In genomic region chr1:5424802-5425201, GRCh38 we compare ENCODE assay signal across 15 cellular contexts.
A peak's percentile ranks its signal among the peaks of the same experiment; 100 is the strongest.
DNase-seq lines count a peak whose midpoint lies in the region; ATAC-seq, FAIRE-seq and TF ChIP-seq lines count a peak whose summit lies in the region.
"Had no signal": no experiment of that assay in that cellular context is flagged by ENCODE, and none has a peak within 500 bp of the region (broad histone marks: within the 10 kb centered on the region; RNA-seq: fewer than 3 reads in every experiment).

No MANE protein-coding gene starts in this region.

- H3K27me3 ChIP-seq in GM23338 (ENCODE audit: insufficient read depth) (no peaks in the 10 kb centered on the region), bronchial epithelial cell (ENCODE audit: control insufficient read depth, insufficient read depth, low read length) (no peaks in the 10 kb centered on the region), neural cell (ENCODE audit: insufficient read depth, low read depth, low read length) (no peaks in the 10 kb centered on the region), Caco-2 (replicated peaks; ENCODE audit: control insufficient read depth, insufficient read depth, low read length) (no peaks in the 10 kb centered on the region)
- H3K27me3 ChIP-seq: colonic mucosa, testis had no signal

- H3K4me1 Mint-ChIP-seq in GM23338: peaks cover 60% of the 10 kb centered on the region
- no peaks in the 10 kb centered on the region for H3K4me1 Mint-ChIP-seq in Caco-2 (ENCODE audit: low read depth, unreplicated experiment)

- intact Hi-C loops in Caco-2 (cut with micrococcal nuclease; ENCODE audit: unreplicated experiment): no loop called here

- CTCF ChIA-PET in Caco-2 (lab: Charles Lee): no interaction called here

- DNase-seq in GM23338 (ENCODE audit: low spot score) (no peak), NCI-H1417 (lab: John Stamatoyannopoulos, UW) (peak; percentile 29 to 87 (median 49)), bronchial epithelial cell (ENCODE audit: low read depth) (peak; percentile 83), activated gamma-delta T cell treated with Interleukin-2 at 50 U/mL for 16 hours (no peak), Caco-2 (no peak), OCI-M2 (lab: John Stamatoyannopoulos, UW; ENCODE audit: unreplicated experiment) (no peak)
- DNase-seq: colonic mucosa; GM23248; mesenchymal stem cell; NCI-H226; occipital lobe; OCI-M1; stimulated activated CD4-positive, alpha-beta T cell treated with anti-CD3 and anti-CD28 coated beads, Interleukin-4, amount 100 ng/mL, for 4 hours; testis had no signal

- H3K9me3 Mint-ChIP-seq in GM23338 (peaks cover 2% of the 10 kb centered on the region; the same call in 1 of the 3 replicates), Caco-2 (ENCODE audit: unreplicated experiment) (no peaks in the 10 kb centered on the region)

- no peaks in the 10 kb centered on the region for H3K9me2 ChIP-seq in GM23338 (ENCODE audit: insufficient read depth)
- no peaks in the 10 kb centered on the region for H3K9me2 ChIP-seq in neural cell (ENCODE audit: insufficient read depth, low read length)

- peaks cover 6% of the 10 kb centered on the region; the same call in 1 of the 2 replicates for H3K36me3 ChIP-seq in GM23338 (ENCODE audit: insufficient read depth)
- no peaks in the 10 kb centered on the region for H3K36me3 ChIP-seq in bronchial epithelial cell (ENCODE audit: control insufficient read depth, insufficient read depth, low read length)
- no peaks in the 10 kb centered on the region for H3K36me3 ChIP-seq in neural cell (ENCODE audit: insufficient read depth, low read length)
- H3K36me3 ChIP-seq in Caco-2 (ENCODE audit: control insufficient read depth, insufficient read depth, low read length): no peaks in the 10 kb centered on the region
- H3K36me3 ChIP-seq: colonic mucosa had no signal

- no peaks in the 10 kb centered on the region for H3K4me1 ChIP-seq in GM23338 (ENCODE audit: insufficient read depth)
- no peaks in the 10 kb centered on the region for H3K4me1 ChIP-seq in Caco-2
- H3K4me1 ChIP-seq: colonic mucosa had no signal

- H3K4me3 ChIP-seq in GM23338 (no peak overlapping the region), bronchial epithelial cell (ENCODE audit: low read depth, low read length) (no peak overlapping the region), neural cell (ENCODE audit: low read length) (peak overlapping the region; percentile 57), Caco-2 (ENCODE audit: low read depth, low read length) (no peak overlapping the region)
- H3K4me3 ChIP-seq: colonic mucosa, GM23248, testis had no signal

- H2AFZ ChIP-seq in GM23338 (no peak overlapping the region), neural cell (ENCODE audit: low read depth, low read length) (peak overlapping the region; percentile 7)
- H2AFZ ChIP-seq: GM23248 had no signal

- BruUV-seq in Caco-2 (replicated peaks; lab: Mats Ljungman, UMichigan): no TSS peak

- H3K27ac ChIP-seq in GM23338 (ENCODE audit: low read depth) (no peak overlapping the region), neural cell (ENCODE audit: low read length) (peak overlapping the region; percentile 89)
- H3K27ac ChIP-seq: colonic mucosa, GM23248, testis had no signal

- no peak for TF ChIP-seq EP300 in neural cell (conservative IDR thresholded peaks at IDR 0.05; ENCODE audit: poor library complexity, severe bottlenecking)

- no peak overlapping the region for H3K27ac Mint-ChIP-seq in GM23338
- H3K27ac Mint-ChIP-seq in Caco-2 (ENCODE audit: unreplicated experiment): no peak overlapping the region

- TF ChIP-seq CTCF in GM23338 (conservative IDR thresholded peaks at IDR 0.05; ENCODE audit: low read depth in 2 of 2) (no peak), bronchial epithelial cell (IDR thresholded peaks at IDR 0.05; ENCODE audit: insufficient read depth, low read length, severe bottlenecking) (no peak), neural cell (IDR thresholded peaks at IDR 0.05; ENCODE audit: poor library complexity, severe bottlenecking) (no peak), Caco-2 (IDR thresholded peaks at IDR 0.05; ENCODE audit: insufficient read depth in 1 of 2, low read depth in 1 of 2, low read length in 1 of 2, severe bottlenecking in 1 of 2, unreplicated experiment in 1 of 2) (no peak)

- H4K20me1 ChIP-seq in GM23338 (replicated peaks; ENCODE audit: insufficient read depth) (no peaks in the 10 kb centered on the region), neural cell (ENCODE audit: insufficient read depth) (no peaks in the 10 kb centered on the region)

- H3K27me3 Mint-ChIP-seq in GM23338 (ENCODE audit: insufficient read depth, low read depth, poor library complexity) (peaks cover 19% of the 10 kb centered on the region), Caco-2 (ENCODE audit: insufficient read depth, unreplicated experiment) (peaks cover 27% of the 10 kb centered on the region)

- peak overlapping the region; percentile 36 for H3K4me3 Mint-ChIP-seq in GM23338
- no peak overlapping the region for H3K4me3 Mint-ChIP-seq in Caco-2 (ENCODE audit: unreplicated experiment)

- peak overlapping the region; percentile 54 for H3K9ac ChIP-seq in neural cell (ENCODE audit: low read length)
- H3K9ac ChIP-seq: GM23248 had no signal

- ATAC-seq in GM23338: peak; percentile 58

- H3F3A ChIP-seq in GM23338 (replicated peaks; ENCODE audit: low read depth) (no peaks in the 10 kb centered on the region), neural cell (ENCODE audit: insufficient read depth, low read length, poor library complexity, severe bottlenecking) (peaks cover 13% of the 10 kb centered on the region)

- H3K4me2 ChIP-seq in GM23338: no peak overlapping the region
- H3K4me2 ChIP-seq in neural cell (ENCODE audit: low read length): peak overlapping the region; percentile 62

- FAIRE-seq in bronchial epithelial cell (lab: Jason Lieb, UNC): no peak

- H3K79me2 ChIP-seq in GM23338 (replicated peaks; ENCODE audit: insufficient read depth) (no peaks in the 10 kb centered on the region), neural cell (replicated peaks; ENCODE audit: insufficient read depth, low read length) (no peaks in the 10 kb centered on the region)

- TF ChIP-seq RAD21 in neural cell (conservative IDR thresholded peaks at IDR 0.05): no peak

- POLR2A ChIA-PET in Caco-2 (lab: Charles Lee): no interaction called here

- H3K36me3 Mint-ChIP-seq in GM23338 (ENCODE audit: low read depth) (no peaks in the 10 kb centered on the region), Caco-2 (ENCODE audit: insufficient read depth, unreplicated experiment) (no peaks in the 10 kb centered on the region)

- H3K9me3 ChIP-seq in neural cell (ENCODE audit: low read length) (no peaks in the 10 kb centered on the region), Caco-2 (no peaks in the 10 kb centered on the region)
- H3K9me3 ChIP-seq: colonic mucosa, testis had no signal

TF ChIP-seq in GM23338, 12 proteins besides CTCF, POLR2A, EP300 and RAD21 (continues in another document):
- TF ChIP-seq CREB1 (CRISPR knock-in tag; IDR thresholded peaks at IDR 0.05; ENCODE audit: low read depth) (no peak), REST (IDR thresholded peaks at IDR 0.05; ENCODE audit: unreplicated experiment) (no peak)

TF ChIP-seq in neural cell, 6 proteins besides CTCF, POLR2A, EP300 and RAD21:
- TF ChIP-seq REST (IDR thresholded peaks at IDR 0.05; ENCODE audit: borderline replicate concordance) (peak; percentile 4), EZH2 (IDR thresholded peaks at IDR 0.05; ENCODE audit: borderline replicate concordance, insufficient read depth, low read length, poor library complexity, severe bottlenecking) (no peak)

Comparison
In these comparisons a context has a peak if more than half of its experiments do, and no peak if none do; other contexts are left out.
1. DNase-seq: peak in NCI-H1417 (3 of 3) and bronchial epithelial cell (single experiment); none in GM23338 (single experiment), activated gamma-delta T cell treated with Interleukin-2 at 50 U/mL for 16 hours (single experiment), Caco-2 (0 of 2) and OCI-M2 (single experiment).